Comparison of ENCODE assay signal across 21 cellular contexts in genomic region chr2:210000464-210001324, GRCh38. TPM values are rescaled to one million over a fixed set of nuclear protein-coding genes. Genes with fewer than 3 reads are reported as not detected.
DNase-seq lines count a peak whose midpoint lies in the region; ATAC-seq and TF ChIP-seq lines count a peak whose summit lies in the region.
"Had no signal": no experiment of that assay in that cellular context is flagged by ENCODE, and none has a peak within 500 bp of the region (broad histone marks: within the 10 kb centered on the region; RNA-seq: fewer than 3 reads in every experiment).

No MANE protein-coding gene starts in this region.

- no peak for TF ChIP-seq CTCF in neural crest cell (conservative IDR thresholded peaks at IDR 0.05)

- no peaks in the 10 kb centered on the region for H3K27me3 Mint-ChIP-seq in activated CD4-positive, alpha-beta T cell treated with anti-CD3 and anti-CD28 coated beads for 36 hours
- no peaks in the 10 kb centered on the region for H3K27me3 Mint-ChIP-seq in activated T-helper 17 cell treated with anti-CD3 and anti-CD28 coated beads, Interleukin-2, amount 50 U/mL, for 72 hours
- no peaks in the 10 kb centered on the region for H3K27me3 Mint-ChIP-seq in neural crest cell (ENCODE audit: low read depth)
- H3K27me3 Mint-ChIP-seq: activated T-cell treated with anti-CD3 and anti-CD28 coated beads, Interleukin-2, amount 50 U/mL, for 24 hours; naive thymus-derived CD4-positive, alpha-beta T cell had no signal

- CTCF ChIA-PET in activated CD4-positive, alpha-beta T cell treated with anti-CD3 and anti-CD28 coated beads for 36 hours (lab: Charles Lee), result no interaction called here

- peaks cover 38% of the 10 kb centered on the region for H3K4me1 Mint-ChIP-seq in activated CD4-positive, alpha-beta T cell treated with anti-CD3 and anti-CD28 coated beads for 36 hours
- H3K4me1 Mint-ChIP-seq in activated T-helper 17 cell treated with anti-CD3 and anti-CD28 coated beads, Interleukin-2, amount 50 U/mL, for 72 hours, result peaks cover 22% of the 10 kb centered on the region
- H3K4me1 Mint-ChIP-seq in neural crest cell, result peaks cover 31% of the 10 kb centered on the region

- POLR2A ChIA-PET in activated CD4-positive, alpha-beta T cell treated with anti-CD3 and anti-CD28 coated beads for 36 hours (lab: Charles Lee), result no interaction called here

- intact Hi-C loops in activated CD4-positive, alpha-beta T cell treated with anti-CD3 and anti-CD28 coated beads for 36 hours (cut with DNase I, micrococcal nuclease), result loop anchor here in 1 of 2 experiments (5.0 kb wide), 1 partner anchor 477 kb away; the partner anchor contains the start of gene LANCL1
- intact Hi-C loops in left colon (cut with DNase I, micrococcal nuclease), result no loop called here

- DNase-seq in activated CD4-positive, alpha-beta T cell treated with anti-CD3 and anti-CD28 coated beads for 36 hours, result no peak
- no peak for DNase-seq in activated CD4-positive, alpha-beta T cell treated with anti-CD3 and anti-CD28 coated beads, Interleukin-2, amount 50 U/mL, for 48 hours
- peak; percentile 75 to 86 for DNase-seq in NOMO-1 (lab: John Stamatoyannopoulos, UW; ENCODE audit: unreplicated experiment in 2 of 2)
- DNase-seq in neural crest cell (ENCODE audit: low read depth, low spot score), result no peak
- DNase-seq in left colon, result no peak
- DNase-seq in inferior parietal cortex (ENCODE audit: extremely low spot score), result no peak
- no peak for DNase-seq in OCI-M2 (lab: John Stamatoyannopoulos, UW; ENCODE audit: unreplicated experiment)
- DNase-seq: activated naive CD4-positive, alpha-beta T cell; activated T-cell treated with anti-CD3 and anti-CD28 coated beads, Interleukin-2, amount 50 U/mL, for 24 hours; BE2C; glutamatergic neuron; KBM-7; NCI-H1092; NCI-H1930; NCI-H748 treated with DMSO at 0.1 percent for 48 hours; PC-9; SHP77 treated with DMSO at 0.1 percent for 48 hours; sigmoid colon; transverse colon had no signal

- peak overlapping the region; percentile 20 for H3K27ac Mint-ChIP-seq in activated CD4-positive, alpha-beta T cell treated with anti-CD3 and anti-CD28 coated beads for 36 hours
- H3K27ac Mint-ChIP-seq in activated T-helper 17 cell treated with anti-CD3 and anti-CD28 coated beads, Interleukin-2, amount 50 U/mL, for 72 hours, result no peak overlapping the region
- H3K27ac Mint-ChIP-seq in neural crest cell (ENCODE audit: unreplicated experiment), result no peak overlapping the region

- peaks cover 2% of the 10 kb centered on the region for H3K9me3 Mint-ChIP-seq in activated CD4-positive, alpha-beta T cell treated with anti-CD3 and anti-CD28 coated beads for 36 hours (ENCODE audit: low read depth)
- no peaks in the 10 kb centered on the region for H3K9me3 Mint-ChIP-seq in activated T-helper 17 cell treated with anti-CD3 and anti-CD28 coated beads, Interleukin-2, amount 50 U/mL, for 72 hours
- H3K9me3 Mint-ChIP-seq in neural crest cell, result peaks cover 2% of the 10 kb centered on the region
- H3K9me3 Mint-ChIP-seq: activated T-cell treated with anti-CD3 and anti-CD28 coated beads, Interleukin-2, amount 50 U/mL, for 24 hours had no signal

- ATAC-seq in activated CD4-positive, alpha-beta T cell treated with anti-CD3 and anti-CD28 coated beads for 36 hours, result no peak
- no peak for ATAC-seq in activated T-helper 17 cell treated with anti-CD3 and anti-CD28 coated beads, Interleukin-2, amount 50 U/mL, for 72 hours (replicated peaks)
- ATAC-seq in left colon, result no peak
- ATAC-seq: naive thymus-derived CD4-positive, alpha-beta T cell had no signal

- H3K36me3 Mint-ChIP-seq in activated CD4-positive, alpha-beta T cell treated with anti-CD3 and anti-CD28 coated beads for 36 hours (ENCODE audit: low read depth), result peaks cover 13% of the 10 kb centered on the region
- peaks cover 18% of the 10 kb centered on the region for H3K36me3 Mint-ChIP-seq in activated T-helper 17 cell treated with anti-CD3 and anti-CD28 coated beads, Interleukin-2, amount 50 U/mL, for 72 hours (ENCODE audit: low read depth)
- no peaks in the 10 kb centered on the region for H3K36me3 Mint-ChIP-seq in neural crest cell (ENCODE audit: low read depth)

- H3K4me3 Mint-ChIP-seq in activated CD4-positive, alpha-beta T cell treated with anti-CD3 and anti-CD28 coated beads for 36 hours, result no peak overlapping the region
- peak overlapping the region; percentile 97 for H3K4me3 Mint-ChIP-seq in activated T-helper 17 cell treated with anti-CD3 and anti-CD28 coated beads, Interleukin-2, amount 50 U/mL, for 72 hours
- peak overlapping the region; percentile 64 for H3K4me3 Mint-ChIP-seq in neural crest cell

RNA-seq across cellular contexts. Expression of gene RPE, which starts 1.7 kb away (rescaled TPM):
- total RNA-seq in activated CD4-positive, alpha-beta T cell treated with anti-CD3 and anti-CD28 coated beads for 36 hours, result 10 to 100 TPM; 33.2 to 53.8 TPM
- 10 to 100 TPM; 33.9 to 61.9 TPM for total RNA-seq in activated T-helper 17 cell treated with anti-CD3 and anti-CD28 coated beads, Interleukin-2, amount 50 U/mL, for 72 hours
- total RNA-seq in neural crest cell, result 59.8 and 60.2 TPM in 2 replicates
- total RNA-seq in left colon, result 10 to 100 TPM; 39.8 to 46.3 TPM

Comparison
In these comparisons a context has a peak if more than half of its experiments do, and no peak if none do; other contexts are left out.
1. DNase-seq: peak in NOMO-1 (2 of 2); none in activated CD4-positive, alpha-beta T cell treated with anti-CD3 and anti-CD28 coated beads for 36 hours (single experiment), activated CD4-positive, alpha-beta T cell treated with anti-CD3 and anti-CD28 coated beads, Interleukin-2, amount 50 U/mL, for 48 hours (0 of 2), neural crest cell (single experiment), left colon (0 of 2), inferior parietal cortex (single experiment) and OCI-M2 (single experiment).